1 cellular context compared by ENCODE assay signal in genomic region chr15:51971353-51972133, GRCh38.
TF ChIP-seq lines count a peak whose summit lies in the region.

Gene LEO1, minus strand, starts transcription at chr15:51971778. Its CDS starts 33 bp downstream, at chr15:51971745.

TF ChIP-seq in GM12878, 131 proteins besides CTCF, POLR2A, EP300 and RAD21 (continued from another document):
- TF ChIP-seq MLLT1 (IDR thresholded peaks at IDR 0.05) (no peak), TCF3 (IDR thresholded peaks at IDR 0.05; ENCODE audit: borderline replicate concordance, insufficient read depth, low read depth, low read length) (no peak), TCF7 (IDR thresholded peaks at IDR 0.05; ENCODE audit: borderline replicate concordance) (no peak), IKZF2 (IDR thresholded peaks at IDR 0.05) (peak; percentile 42 to 70; a peak in 3 of 4 replicates), RFX5 (IDR thresholded peaks at IDR 0.05; ENCODE audit: low read depth, low read length) (no peak), SMARCA5 (IDR thresholded peaks at IDR 0.05) (no peak; the same call in 1 of the 2 replicates), HDAC2 (IDR thresholded peaks at IDR 0.05) (no peak), SREBF2 (IDR thresholded peaks at IDR 0.05; ENCODE audit: low read length) (no peak), ESRRA (IDR thresholded peaks at IDR 0.05; ENCODE audit: low read length) (no peak), NR2C2 (IDR thresholded peaks at IDR 0.05; ENCODE audit: borderline replicate concordance, control insufficient read depth, insufficient read length, low read depth) (no peak)
